20 cellular contexts compared by ENCODE assay signal in genomic region chr5:154483654-154484392, GRCh38. TPM values are rescaled to one million over a fixed set of nuclear protein-coding genes. Genes with fewer than 3 reads are reported as not detected.
DNase-seq lines count a peak whose midpoint lies in the region; ATAC-seq, FAIRE-seq and TF ChIP-seq lines count a peak whose summit lies in the region.
"Had no signal": no experiment of that assay in that cellular context is flagged by ENCODE, and none has a peak within 500 bp of the region (broad histone marks: within the 10 kb centered on the region; RNA-seq: fewer than 3 reads in every experiment).

No MANE protein-coding gene starts in this region.

- H3K4me1 Mint-ChIP-seq in activated naive CD8-positive, alpha-beta T cell treated with anti-CD3 and anti-CD28 coated beads, Interleukin-2, amount 10 ng/mL, durations not matched to agents 7 days and 5 days = peaks cover 11% of the 10 kb centered on the region
- peaks cover 42% of the 10 kb centered on the region for H3K4me1 Mint-ChIP-seq in activated naive CD8-positive, alpha-beta T cell treated with anti-CD3 and anti-CD28 coated beads, Interleukin-2, amount 50 U/mL, for 24 hours

- H3K56ac ChIP-seq in H1 (replicated peaks; ENCODE audit: insufficient read length, low read depth, low read length) = no peak overlapping the region

- peak overlapping the region; percentile 58 to 79 for H3K4me2 ChIP-seq in H1 (ENCODE audit: insufficient read depth in 1 of 2, low read depth in 2 of 2, low read length in 2 of 2)

- H2AK5ac ChIP-seq in H1 (ENCODE audit: low read depth, low read length) = 0 out of 2 replicates have a peak overlapping the region, but pooled peaks have one; percentile 1

- no peak overlapping the region for H3K27ac ChIP-seq in H1 (ENCODE audit: low read depth, low read length)
- peak overlapping the region; percentile 14 for H3K27ac ChIP-seq in muscle layer of duodenum (ENCODE audit: low read length)
- H3K27ac ChIP-seq: brain microvascular endothelial cell, gastroesophageal sphincter had no signal

- peaks cover 1% of the 10 kb centered on the region for H3K36me3 Mint-ChIP-seq in activated naive CD8-positive, alpha-beta T cell treated with anti-CD3 and anti-CD28 coated beads, Interleukin-2, amount 10 ng/mL, durations not matched to agents 7 days and 5 days
- H3K36me3 Mint-ChIP-seq in activated naive CD8-positive, alpha-beta T cell treated with anti-CD3 and anti-CD28 coated beads, Interleukin-2, amount 50 U/mL, for 24 hours (ENCODE audit: low read depth) = no peaks in the 10 kb centered on the region

- H2AFZ ChIP-seq in H1 (ENCODE audit: low read length) = no peak overlapping the region

- H3K9me3 ChIP-seq in H1 (ENCODE audit: insufficient read depth in 2 of 2, low read depth in 1 of 2, low read length in 1 of 2) (no peaks in the 10 kb centered on the region), muscle layer of duodenum (ENCODE audit: control insufficient read depth in 1 of 2, low read length in 2 of 2) (no peaks in the 10 kb centered on the region)
- H3K9me3 ChIP-seq: gastroesophageal sphincter had no signal

- H3K23me2 ChIP-seq in H1 (ENCODE audit: low read depth, low read length) = no peaks in the 10 kb centered on the region; the same call in 1 of the 2 replicates

- H4K8ac ChIP-seq in H1 (ENCODE audit: extremely low read depth, insufficient read depth, low read length) = no peak overlapping the region

- H3K79me1 ChIP-seq in H1 (ENCODE audit: low read depth, low read length) = no peaks in the 10 kb centered on the region

- no peak for FAIRE-seq in H1 (lab: Jason Lieb, UNC)
- no peak for FAIRE-seq in H54 (lab: Jason Lieb, UNC)
- FAIRE-seq: islet of Langerhans had no signal

- H3K14ac ChIP-seq in H1 (ENCODE audit: insufficient read length) = no peak overlapping the region

- peaks cover 22 to 59% (median 32%) of the 10 kb centered on the region in 4 experiments for H3K4me1 ChIP-seq in H1 (replicated peaks in 1 of 4; ENCODE audit: control insufficient read depth in 3 of 4, insufficient read depth in 4 of 4, low read length in 3 of 4)
- H3K4me1 ChIP-seq in muscle layer of duodenum (ENCODE audit: control insufficient read depth in 1 of 2, insufficient read depth in 2 of 2, low read length in 2 of 2) = peaks cover 13 to 14% of the 10 kb centered on the region in 2 donors

- no peak overlapping the region for H3K4ac ChIP-seq in H1 (replicated peaks; ENCODE audit: insufficient read length, low read depth, low read length)

- peaks cover 0 to 4% (median 0%) of the 10 kb centered on the region in 4 experiments; a peak in 1 of 8 replicates for H3K36me3 ChIP-seq in H1 (ENCODE audit: control insufficient read depth in 2 of 4, insufficient read depth in 4 of 4, low read length in 3 of 4)
- H3K36me3 ChIP-seq in muscle layer of duodenum (ENCODE audit: control insufficient read depth in 1 of 2, insufficient read depth in 2 of 2, low read length in 2 of 2) = no peaks in the 10 kb centered on the region
- H3K36me3 ChIP-seq: brain microvascular endothelial cell, gastroesophageal sphincter had no signal

- no peak for TF ChIP-seq CTCF in H1 (IDR thresholded peaks at IDR 0.05; ENCODE audit: control extremely low read depth in 1 of 3, insufficient read depth in 1 of 3, low read depth in 1 of 3, low read length in 3 of 3)

- H3K4me3 ChIP-seq in H1 (ENCODE audit: extremely low read depth in 1 of 4, insufficient read depth in 2 of 4, low read depth in 3 of 4, low read length in 4 of 4) (peak overlapping the region in 2 of 4 experiments; percentile 4 to 34; a peak in 4 of 8 replicates), muscle layer of duodenum (ENCODE audit: low read depth in 1 of 2, low read length in 2 of 2) (peak overlapping the region; percentile 15 to 20)
- H3K4me3 ChIP-seq: gastroesophageal sphincter had no signal

- peaks cover 8 to 38% of the 10 kb centered on the region in 2 experiments for H4K20me1 ChIP-seq in H1 (replicated peaks in 1 of 2; ENCODE audit: control insufficient read depth in 1 of 2, insufficient read depth in 2 of 2, low read length in 2 of 2)

- DNase-seq in activated naive CD8-positive, alpha-beta T cell treated with anti-CD3 and anti-CD28 coated beads, Interleukin-2, amount 10 ng/mL, durations not matched to agents 7 days and 5 days = no peak
- DNase-seq in activated naive CD8-positive, alpha-beta T cell treated with anti-CD3 and anti-CD28 coated beads, Interleukin-2, amount 50 U/mL, for 24 hours = no peak
- DNase-seq in H1 (ENCODE audit: low read depth in 1 of 2, low spot score in 2 of 2) (peak in 1 of 2 experiments; percentile 53), H54 (ENCODE audit: insufficient read length, low spot score) (no peak), midbrain (lab: John Stamatoyannopoulos, UW) (no peak), OCI-M2 (lab: John Stamatoyannopoulos, UW; ENCODE audit: unreplicated experiment) (no peak)
- no peak for DNase-seq in activated T-cell treated with anti-CD3 and anti-CD28 coated beads, Interleukin-2, amount 50 U/mL, for 48 hours
- DNase-seq: activated CD4-positive, CD25-positive, alpha-beta regulatory T cell treated with anti-CD3 and anti-CD28 coated beads, Interleukin-2, amount 50 U/mL, for 72 hours; activated naive CD4-positive, alpha-beta T cell treated with anti-CD3 and anti-CD28 coated beads for 36 hours; brain microvascular endothelial cell; Right ventricle myocardium superior; stimulated activated naive CD4-positive, alpha-beta T cell; T-helper 2 cell had no signal

- no peak for TF ChIP-seq EP300 in H1 (IDR thresholded peaks at IDR 0.05; ENCODE audit: borderline replicate concordance in 1 of 2, low read depth in 2 of 2, low read length in 2 of 2)

- 5% methylated on average over 34 of the region's 34 CpGs; no CpG with 5 or more reads in 1 of the 2 experiments for WGBS in H1 (ENCODE audit: extremely low coverage in 1 of 2, insufficient coverage in 1 of 2, insufficient read length in 1 of 2, insufficient replicate concordance in 2 of 2, low coverage in 1 of 2, low lambda C conversion rate in 2 of 2, missing lambda C conversion rate in 1 of 2), 2 experiments

- ATAC-seq in activated naive CD8-positive, alpha-beta T cell treated with anti-CD3 and anti-CD28 coated beads, Interleukin-2, amount 10 ng/mL, durations not matched to agents 7 days and 5 days (ENCODE audit: low read depth) = no peak
- ATAC-seq in activated naive CD8-positive, alpha-beta T cell treated with anti-CD3 and anti-CD28 coated beads, Interleukin-2, amount 50 U/mL, for 24 hours = no peak
- ATAC-seq: gastroesophageal sphincter had no signal

- H2BK5ac ChIP-seq in H1 (ENCODE audit: low read depth, low read length) = no peak overlapping the region

- H3K79me2 ChIP-seq in H1 (ENCODE audit: control insufficient read depth in 1 of 2, insufficient read depth in 2 of 2, low read length in 2 of 2) = no peaks in the 10 kb centered on the region

- no peak overlapping the region for H4K91ac ChIP-seq in H1 (replicated peaks; ENCODE audit: insufficient read length, low read length)

- H4K5ac ChIP-seq in H1 (ENCODE audit: insufficient read length, low read depth, low read length) = no peak overlapping the region

- no peak overlapping the region for H3K9ac ChIP-seq in H1 (replicated peaks in 1 of 4; ENCODE audit: extremely low read depth in 1 of 4, low read depth in 3 of 4, low read length in 3 of 4)

- TF ChIP-seq POLR2A in H1 (IDR thresholded peaks at IDR 0.05; ENCODE audit: control extremely low read depth in 1 of 2, low read depth in 2 of 2, low read length in 2 of 2) (no peak), H54 (IDR thresholded peaks at IDR 0.05; ENCODE audit: low read depth, low read length) (no peak)

- no peak overlapping the region for H3K18ac ChIP-seq in H1 (ENCODE audit: extremely low read depth, low read length)

- H2BK20ac ChIP-seq in H1 (ENCODE audit: low read length) = no peak overlapping the region

- peaks cover 89% of the 10 kb centered on the region for H3K27me3 Mint-ChIP-seq in activated naive CD8-positive, alpha-beta T cell treated with anti-CD3 and anti-CD28 coated beads, Interleukin-2, amount 10 ng/mL, durations not matched to agents 7 days and 5 days
- peaks cover 87% of the 10 kb centered on the region for H3K27me3 Mint-ChIP-seq in activated naive CD8-positive, alpha-beta T cell treated with anti-CD3 and anti-CD28 coated beads, Interleukin-2, amount 50 U/mL, for 24 hours

- CTCF ChIA-PET in H1 (lab: Charles Lee; ENCODE audit: partially characterized antibody) = interaction anchor here (1.4 to 6.4 kb wide), 6 partner anchors 10 to 127 kb away, joined by 5 to 61 read pairs (median 17); no protein-coding TSS in a partner anchor

- no peak overlapping the region for H3K23ac ChIP-seq in H1 (ENCODE audit: insufficient read length)

- H2BK12ac ChIP-seq in H1 (ENCODE audit: low read depth, low read length) = peak overlapping the region; percentile 28; the same call in 1 of the 2 replicates

- peak overlapping the region; percentile 5 for H3K4me3 Mint-ChIP-seq in activated naive CD8-positive, alpha-beta T cell treated with anti-CD3 and anti-CD28 coated beads, Interleukin-2, amount 10 ng/mL, durations not matched to agents 7 days and 5 days
- H3K4me3 Mint-ChIP-seq in activated naive CD8-positive, alpha-beta T cell treated with anti-CD3 and anti-CD28 coated beads, Interleukin-2, amount 50 U/mL, for 24 hours = no peak overlapping the region
- H3K4me3 Mint-ChIP-seq: activated naive CD4-positive, alpha-beta T cell treated with anti-CD3 and anti-CD28 coated beads for 36 hours had no signal

- peak overlapping the region; percentile 3 for H3K27ac Mint-ChIP-seq in activated naive CD8-positive, alpha-beta T cell treated with anti-CD3 and anti-CD28 coated beads, Interleukin-2, amount 10 ng/mL, durations not matched to agents 7 days and 5 days
- H3K27ac Mint-ChIP-seq in activated naive CD8-positive, alpha-beta T cell treated with anti-CD3 and anti-CD28 coated beads, Interleukin-2, amount 50 U/mL, for 24 hours = no peak overlapping the region
- H3K27ac Mint-ChIP-seq: activated naive CD4-positive, alpha-beta T cell treated with anti-CD3 and anti-CD28 coated beads for 36 hours had no signal

- no peaks in the 10 kb centered on the region for H3K9me3 Mint-ChIP-seq in activated naive CD8-positive, alpha-beta T cell treated with anti-CD3 and anti-CD28 coated beads, Interleukin-2, amount 10 ng/mL, durations not matched to agents 7 days and 5 days
- H3K9me3 Mint-ChIP-seq in activated naive CD8-positive, alpha-beta T cell treated with anti-CD3 and anti-CD28 coated beads, Interleukin-2, amount 50 U/mL, for 24 hours = no peaks in the 10 kb centered on the region
- H3K9me3 Mint-ChIP-seq: activated naive CD4-positive, alpha-beta T cell treated with anti-CD3 and anti-CD28 coated beads for 36 hours had no signal

- H3K27me3 ChIP-seq in H1 (replicated peaks in 1 of 4; ENCODE audit: control insufficient read depth in 3 of 4, extremely low read depth in 1 of 4, insufficient read depth in 3 of 4, low read length in 3 of 4) (peaks cover 80 to 92% (median 89%) of the 10 kb centered on the region in 4 experiments), muscle layer of duodenum (ENCODE audit: low read depth, low read length) (peaks cover 83% of the 10 kb centered on the region)

- H2BK15ac ChIP-seq in H1 (ENCODE audit: low read length) = no peak overlapping the region

- TF ChIP-seq RAD21 in H1 (IDR thresholded peaks at IDR 0.05 in 1 of 2, conservative IDR thresholded peaks at IDR 0.05 in 1 of 2; ENCODE audit: low read depth in 2 of 2, low read length in 2 of 2) = no peak

- POLR2A ChIA-PET in activated naive CD8-positive, alpha-beta T cell treated with anti-CD3 and anti-CD28 coated beads, Interleukin-2, amount 10 ng/mL, durations not matched to agents 7 days and 5 days (lab: Charles Lee) = no interaction called here
- POLR2A ChIA-PET in H1 (lab: Charles Lee; ENCODE audit: partially characterized antibody) = interaction anchor here (0.7 to 3.5 kb wide), 4 partner anchors 7 to 374 kb away, joined by 3 to 16 read pairs (median 7); partner anchors contain the start of gene CNOT8

- no peak overlapping the region for H2BK120ac ChIP-seq in H1 (replicated peaks; ENCODE audit: low read depth, low read length)

RNA-seq across cellular contexts. Expression of gene HAND1, which starts 5.8 kb away (rescaled TPM):
- total RNA-seq in activated naive CD8-positive, alpha-beta T cell treated with anti-CD3 and anti-CD28 coated beads, Interleukin-2, amount 10 ng/mL, durations not matched to agents 7 days and 5 days = not detected
- not detected in 2 replicates for total RNA-seq in H1 (2021; fragmentation: NEBNext Ultra II Directional; extraction: Animal tissue kit (Norgen Biotek cat#: 25700))
- polyA plus RNA-seq in H1 (2011; rRNA removed) = 0.06 TPM in 1 of 2 replicates, not detected in the other
- not detected for polyA plus RNA-seq in H1 (2011; cell fraction: cytosol; rRNA removed)
- not detected for polyA plus RNA-seq in H1 (2011; cell fraction: nucleus; rRNA removed)
- polyA plus RNA-seq in H1 (2012, experiment 1 of 2) = 0.09 to 0.59 TPM (median 0.40 TPM) in 3 of 4 replicates, not detected in the other
- 1.2 TPM for polyA plus RNA-seq in H1 (2012, experiment 2 of 2)
- polyA plus RNA-seq in H1 (2013, experiment 1 of 2) = not detected
- polyA plus RNA-seq in H1 (2013, experiment 2 of 2) = not detected
- not detected in 2 replicates for polyA minus RNA-seq in H1 (2011; rRNA and poly(A)+ RNA removed)
- polyA minus RNA-seq in H1 (2011; cell fraction: cytosol; rRNA and poly(A)+ RNA removed) = not detected
- polyA minus RNA-seq in H1 (2011; cell fraction: nucleus; rRNA and poly(A)+ RNA removed) = 0.40 TPM
- total RNA-seq: A673; activated naive CD4-positive, alpha-beta T cell treated with anti-CD3 and anti-CD28 coated beads for 36 hours; epithelial cell of proximal tubule; gastroesophageal sphincter; LHCN-M2; ureter had no signal

RNA-seq across cellular contexts. Expression of gene SAP30L, which starts 38.0 kb away (rescaled TPM):
- total RNA-seq in activated naive CD8-positive, alpha-beta T cell treated with anti-CD3 and anti-CD28 coated beads, Interleukin-2, amount 10 ng/mL, durations not matched to agents 7 days and 5 days = 10 to 100 TPM; 39.4 to 41.3 TPM
- 26.3 and 31.5 TPM in 2 replicates for total RNA-seq in H1 (2021; fragmentation: NEBNext Ultra II Directional; extraction: Animal tissue kit (Norgen Biotek cat#: 25700))
- polyA plus RNA-seq in H1 (2011; rRNA removed) = 8.3 and 12.2 TPM in 2 replicates
- polyA plus RNA-seq in H1 (2011; cell fraction: cytosol; rRNA removed) = 13.4 TPM
- 13.6 TPM for polyA plus RNA-seq in H1 (2011; cell fraction: nucleus; rRNA removed)
- polyA plus RNA-seq in H1 (2012, experiment 1 of 2) = 18.6 to 28.7 TPM (median 21.7 TPM) in 4 replicates
- 2.0 TPM for polyA plus RNA-seq in H1 (2012, experiment 2 of 2)
- polyA plus RNA-seq in H1 (2013, experiment 1 of 2) = 40.2 TPM
- 48.2 TPM for polyA plus RNA-seq in H1 (2013, experiment 2 of 2)
- polyA minus RNA-seq in H1 (2011; rRNA and poly(A)+ RNA removed) = 12.1 and 15.0 TPM in 2 replicates
- polyA minus RNA-seq in H1 (2011; cell fraction: cytosol; rRNA and poly(A)+ RNA removed) = 16.7 TPM
- 10.0 TPM for polyA minus RNA-seq in H1 (2011; cell fraction: nucleus; rRNA and poly(A)+ RNA removed)
